In genomic region chr14:34931206-34931605, GRCh38 we compare ENCODE assay signal across 1 cellular context.
TF ChIP-seq lines count a peak whose summit lies in the region.

No MANE protein-coding gene starts in this region.

TF ChIP-seq in GM23338, 12 proteins besides CTCF, POLR2A, EP300 and RAD21 (continued from another document):
- TF ChIP-seq, protein P1, sequence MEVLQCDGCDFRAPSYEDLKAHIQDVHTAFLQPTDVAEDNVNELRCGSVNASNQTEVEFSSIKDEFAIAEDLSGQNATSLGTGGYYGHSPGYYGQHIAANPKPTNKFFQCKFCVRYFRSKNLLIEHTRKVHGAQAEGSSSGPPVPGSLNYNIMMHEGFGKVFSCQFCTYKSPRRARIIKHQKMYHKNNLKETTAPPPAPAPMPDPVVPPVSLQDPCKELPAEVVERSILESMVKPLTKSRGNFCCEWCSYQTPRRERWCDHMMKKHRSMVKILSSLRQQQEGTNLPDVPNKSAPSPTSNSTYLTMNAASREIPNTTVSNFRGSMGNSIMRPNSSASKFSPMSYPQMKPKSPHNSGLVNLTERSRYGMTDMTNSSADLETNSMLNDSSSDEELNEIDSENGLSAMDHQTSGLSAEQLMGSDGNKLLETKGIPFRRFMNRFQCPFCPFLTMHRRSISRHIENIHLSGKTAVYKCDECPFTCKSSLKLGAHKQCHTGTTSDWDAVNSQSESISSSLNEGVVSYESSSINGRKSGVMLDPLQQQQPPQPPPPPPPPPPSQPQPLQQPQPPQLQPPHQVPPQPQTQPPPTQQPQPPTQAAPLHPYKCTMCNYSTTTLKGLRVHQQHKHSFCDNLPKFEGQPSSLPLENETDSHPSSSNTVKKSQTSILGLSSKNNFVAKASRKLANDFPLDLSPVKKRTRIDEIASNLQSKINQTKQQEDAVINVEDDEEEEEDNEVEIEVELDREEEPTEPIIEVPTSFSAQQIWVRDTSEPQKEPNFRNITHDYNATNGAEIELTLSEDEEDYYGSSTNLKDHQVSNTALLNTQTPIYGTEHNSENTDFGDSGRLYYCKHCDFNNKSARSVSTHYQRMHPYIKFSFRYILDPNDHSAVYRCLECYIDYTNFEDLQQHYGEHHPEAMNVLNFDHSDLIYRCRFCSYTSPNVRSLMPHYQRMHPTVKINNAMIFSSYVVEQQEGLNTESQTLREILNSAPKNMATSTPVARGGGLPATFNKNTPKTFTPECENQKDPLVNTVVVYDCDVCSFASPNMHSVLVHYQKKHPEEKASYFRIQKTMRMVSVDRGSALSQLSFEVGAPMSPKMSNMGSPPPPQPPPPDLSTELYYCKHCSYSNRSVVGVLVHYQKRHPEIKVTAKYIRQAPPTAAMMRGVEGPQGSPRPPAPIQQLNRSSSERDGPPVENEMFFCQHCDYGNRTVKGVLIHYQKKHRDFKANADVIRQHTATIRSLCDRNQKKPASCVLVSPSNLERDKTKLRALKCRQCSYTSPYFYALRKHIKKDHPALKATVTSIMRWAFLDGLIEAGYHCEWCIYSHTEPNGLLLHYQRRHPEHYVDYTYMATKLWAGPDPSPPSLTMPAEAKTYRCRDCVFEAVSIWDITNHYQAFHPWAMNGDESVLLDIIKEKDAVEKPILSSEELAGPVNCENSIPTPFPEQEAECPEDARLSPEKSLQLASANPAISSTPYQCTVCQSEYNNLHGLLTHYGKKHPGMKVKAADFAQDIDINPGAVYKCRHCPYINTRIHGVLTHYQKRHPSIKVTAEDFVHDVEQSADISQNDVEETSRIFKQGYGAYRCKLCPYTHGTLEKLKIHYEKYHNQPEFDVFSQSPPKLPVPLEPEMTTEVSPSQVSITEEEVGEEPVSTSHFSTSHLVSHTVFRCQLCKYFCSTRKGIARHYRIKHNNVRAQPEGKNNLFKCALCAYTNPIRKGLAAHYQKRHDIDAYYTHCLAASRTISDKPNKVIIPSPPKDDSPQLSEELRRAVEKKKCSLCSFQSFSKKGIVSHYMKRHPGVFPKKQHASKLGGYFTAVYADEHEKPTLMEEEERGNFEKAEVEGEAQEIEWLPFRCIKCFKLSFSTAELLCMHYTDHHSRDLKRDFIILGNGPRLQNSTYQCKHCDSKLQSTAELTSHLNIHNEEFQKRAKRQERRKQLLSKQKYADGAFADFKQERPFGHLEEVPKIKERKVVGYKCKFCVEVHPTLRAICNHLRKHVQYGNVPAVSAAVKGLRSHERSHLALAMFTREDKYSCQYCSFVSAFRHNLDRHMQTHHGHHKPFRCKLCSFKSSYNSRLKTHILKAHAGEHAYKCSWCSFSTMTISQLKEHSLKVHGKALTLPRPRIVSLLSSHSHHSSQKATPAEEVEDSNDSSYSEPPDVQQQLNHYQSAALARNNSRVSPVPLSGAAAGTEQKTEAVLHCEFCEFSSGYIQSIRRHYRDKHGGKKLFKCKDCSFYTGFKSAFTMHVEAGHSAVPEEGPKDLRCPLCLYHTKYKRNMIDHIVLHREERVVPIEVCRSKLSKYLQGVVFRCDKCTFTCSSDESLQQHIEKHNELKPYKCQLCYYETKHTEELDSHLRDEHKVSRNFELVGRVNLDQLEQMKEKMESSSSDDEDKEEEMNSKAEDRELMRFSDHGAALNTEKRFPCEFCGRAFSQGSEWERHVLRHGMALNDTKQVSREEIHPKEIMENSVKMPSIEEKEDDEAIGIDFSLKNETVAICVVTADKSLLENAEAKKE (CRISPR knock-in tag; IDR thresholded peaks at IDR 0.05) = no peak
- TF ChIP-seq NANOG (IDR thresholded peaks at IDR 0.05; ENCODE audit: borderline replicate concordance) = no peak
